15 cellular contexts compared by ENCODE assay signal in genomic region chr14:70392676-70393075, GRCh38. TPM values are rescaled to one million over a fixed set of nuclear protein-coding genes. Genes with fewer than 3 reads are reported as not detected.
DNase-seq lines count a peak whose midpoint lies in the region; ATAC-seq and TF ChIP-seq lines count a peak whose summit lies in the region.
"Had no signal": no experiment of that assay in that cellular context is flagged by ENCODE, and none has a peak within 500 bp of the region (broad histone marks: within the 10 kb centered on the region; RNA-seq: fewer than 3 reads in every experiment).

No MANE protein-coding gene starts in this region.

- no peaks in the 10 kb centered on the region for H3K27me3 ChIP-seq in Peyer's patch
- H3K27me3 ChIP-seq: BLaER1 had no signal

- peaks cover 0 to 12% (median 1%) of the 10 kb centered on the region in 4 donors for H3K4me1 ChIP-seq in Peyer's patch
- H3K4me1 ChIP-seq: A549 had no signal

- H3K36me3 ChIP-seq in Peyer's patch = peaks cover 0 to 19% (median 0%) of the 10 kb centered on the region in 3 donors
- H3K36me3 ChIP-seq: HAP-1 had no signal

- H3K9me3 ChIP-seq in Peyer's patch = no peaks in the 10 kb centered on the region
- H3K9me3 ChIP-seq: A549, HAP-1 had no signal

- H3K4me3 ChIP-seq in Peyer's patch (no peak overlapping the region), fibroblast of mammary gland (ENCODE audit: control insufficient read depth, low read depth, low read length) (no peak overlapping the region)
- H3K4me3 ChIP-seq: A549, BLaER1, GM23248, HAP-1 had no signal

- ATAC-seq in HG03571 (IDR thresholded peaks at IDR 0.05; ENCODE audit: unreplicated experiment) (no peak), HG03196 (IDR thresholded peaks at IDR 0.05; ENCODE audit: unreplicated experiment) (no peak)
- ATAC-seq: A549, HepG2 had no signal

- no peak for TF ChIP-seq POLR2A in Peyer's patch (IDR thresholded peaks at IDR 0.05)

- TF ChIP-seq CTCF in Peyer's patch (IDR thresholded peaks at IDR 0.05) (no peak), fibroblast of mammary gland (conservative IDR thresholded peaks at IDR 0.05; ENCODE audit: control insufficient read depth, insufficient read depth, low read depth, low read length) (no peak)

- peak; percentile 54 for DNase-seq in DMS 273 (lab: John Stamatoyannopoulos, UW; ENCODE audit: unreplicated experiment)
- no peak for DNase-seq in DMS 273 treated with DMSO at 0.1 percent for 48 hours (lab: John Stamatoyannopoulos, UW)
- no peak for DNase-seq in Peyer's patch
- peak; percentile 37 for DNase-seq in fibroblast of mammary gland (ENCODE audit: low read depth)
- DNase-seq in NCI-H345 treated with DMSO at 0.1 percent for 48 hours (lab: John Stamatoyannopoulos, UW; ENCODE audit: unreplicated experiment) = no peak
- DNase-seq: CD4-positive, alpha-beta memory T cell; DMS53; GM23248 had no signal

- H3K27ac ChIP-seq in Peyer's patch = peak overlapping the region in 3 of 4 donors; percentile 12 to 66 (median 66)
- H3K27ac ChIP-seq: 22Rv1, A549, BLaER1, GM23248 had no signal

RNA-seq across cellular contexts. Expression of gene SYNJ2BP, which starts 24.2 kb away (rescaled TPM):
- total RNA-seq in Peyer's patch = 10 to 100 TPM; 34.4 to 40.2 (median 38.9) TPM

RNA-seq across cellular contexts. Expression of gene COX16, which starts 33.2 kb away (rescaled TPM):
- 10 to 100 TPM; 15.4 to 48.7 (median 25.9) TPM for total RNA-seq in Peyer's patch

RNA-seq across cellular contexts. Expression of gene ADAM21, which starts 59.3 kb away (rescaled TPM):
- total RNA-seq in Peyer's patch = not detected
- total RNA-seq: CD4-positive, alpha-beta memory T cell had no signal

Comparison
In these comparisons a context has a peak if more than half of its experiments do, and no peak if none do; other contexts are left out.
1. DNase-seq: peak in DMS 273 (single experiment) and fibroblast of mammary gland (single experiment); none in DMS 273 treated with DMSO at 0.1 percent for 48 hours (single experiment), Peyer's patch (0 of 3) and NCI-H345 treated with DMSO at 0.1 percent for 48 hours (single experiment).